19 cellular contexts compared by ENCODE assay signal in genomic region chr7:1988533-1988930, GRCh38.
"Had no signal": no experiment of that assay in that cellular context is flagged by ENCODE, and none has a peak within 500 bp of the region (broad histone marks: within the 10 kb centered on the region; RNA-seq: fewer than 3 reads in every experiment).

No MANE protein-coding gene starts in this region.

- H3K27me3 Mint-ChIP-seq: activated CD8-positive, alpha-beta T cell treated with anti-CD3 and anti-CD28 coated beads for 36 hours; activated naive CD4-positive, alpha-beta T cell treated with anti-CD3 and anti-CD28 coated beads, Interleukin-2, amount 50 U/mL, for 24 hours; natural killer cell treated with Interleukin-12 subunit alpha and Interleukin-12 subunit beta and Interleukin-15 and Interleukin-18, amount 100 ng/mL, for 72 hours had no signal

- H3K36me3 ChIP-seq: vagina had no signal

- H3K27ac Mint-ChIP-seq: natural killer cell treated with Interleukin-12 subunit alpha and Interleukin-12 subunit beta and Interleukin-15 and Interleukin-18, amount 100 ng/mL, for 72 hours had no signal

- H3K9me3 Mint-ChIP-seq: activated CD8-positive, alpha-beta T cell treated with anti-CD3 and anti-CD28 coated beads for 36 hours; activated naive CD4-positive, alpha-beta T cell treated with anti-CD3 and anti-CD28 coated beads, Interleukin-2, amount 50 U/mL, for 24 hours; natural killer cell treated with Interleukin-12 subunit alpha and Interleukin-12 subunit beta and Interleukin-15 and Interleukin-18, amount 100 ng/mL, for 72 hours had no signal

- ATAC-seq: foreskin keratinocyte; left colon; natural killer cell treated with Interleukin-12 subunit alpha and Interleukin-12 subunit beta and Interleukin-15 and Interleukin-18, amount 100 ng/mL, for 72 hours had no signal

- DNase-seq: activated CD4-positive, alpha-beta T cell treated with anti-CD3 and anti-CD28 coated beads for 4 hours; activated effector memory CD4-positive, alpha-beta T cell treated with Interleukin-2 at 50 U/mL for 16 hours; activated T-cell treated with anti-CD3 and anti-CD28 coated beads, Interleukin-2, amount 50 U/mL, for 1 hour; foreskin keratinocyte; left colon; lower lobe of right lung; nucleus accumbens; stimulated activated CD4-positive, alpha-beta T cell treated with anti-CD3 and anti-CD28 coated beads, Interleukin-12 subunit alpha, Interleukin-12 subunit beta, amount 100 ng/mL, for 4 hours; stimulated activated CD4-positive, alpha-beta T cell treated with anti-CD3 and anti-CD28 coated beads, Interleukin-1b, Interleukin-23, amount 100 ng/mL, for 48 hours; stimulated activated CD8-positive, alpha-beta memory T cell treated with anti-CD3 and anti-CD28 coated beads, Interleukin-4, amount 100 ng/mL, for 48 hours; substantia nigra; trophoblast cell had no signal

- FAIRE-seq: islet of Langerhans had no signal

- H3K4me1 ChIP-seq: foreskin keratinocyte, lower lobe of right lung had no signal

- H3K27ac ChIP-seq: epithelial cell of prostate, foreskin keratinocyte, hepatocyte, lower lobe of right lung, vagina had no signal

- H3K9me3 ChIP-seq: lower lobe of right lung, vagina had no signal

- H3K4me3 Mint-ChIP-seq: activated CD8-positive, alpha-beta T cell treated with anti-CD3 and anti-CD28 coated beads for 36 hours; activated naive CD4-positive, alpha-beta T cell treated with anti-CD3 and anti-CD28 coated beads, Interleukin-2, amount 50 U/mL, for 24 hours; natural killer cell treated with Interleukin-12 subunit alpha and Interleukin-12 subunit beta and Interleukin-15 and Interleukin-18, amount 100 ng/mL, for 72 hours had no signal

- H3K4me3 ChIP-seq: hepatocyte, lower lobe of right lung, vagina had no signal

- H3K27me3 ChIP-seq: foreskin keratinocyte, hepatocyte, vagina had no signal
